Comparison of ENCODE assay signal across 13 cellular contexts in genomic region chr9:133880851-133881634, GRCh38.
DNase-seq lines count a peak whose midpoint lies in the region; ATAC-seq, FAIRE-seq and TF ChIP-seq lines count a peak whose summit lies in the region.
"Had no signal": no experiment of that assay in that cellular context is flagged by ENCODE, and none has a peak within 500 bp of the region (broad histone marks: within the 10 kb centered on the region; RNA-seq: fewer than 3 reads in every experiment).

No MANE protein-coding gene starts in this region.

- H3K27ac Mint-ChIP-seq in HFFc6, result peak overlapping the region; percentile 7; the same call in 1 of the 2 replicates
- H3K27ac Mint-ChIP-seq: activated B cell treated with CpG ODN at 0.5 μM for 24 hours had no signal

- H3K4me1 Mint-ChIP-seq in HFFc6 (ENCODE audit: low read depth), result peaks cover 18% of the 10 kb centered on the region; the same call in 1 of the 2 replicates

- H3K9me2 ChIP-seq in PC-9 (ENCODE audit: insufficient read depth), result no peaks in the 10 kb centered on the region

- H4K20me1 ChIP-seq in PC-9 (ENCODE audit: insufficient read depth), result no peaks in the 10 kb centered on the region

- H3K4me2 ChIP-seq in PC-9, result no peak overlapping the region

- H2AFZ ChIP-seq in PC-9, result no peak overlapping the region

- H3K27me3 Mint-ChIP-seq in HFFc6 (ENCODE audit: insufficient read depth), result no peaks in the 10 kb centered on the region; the same call in none of the 2 replicates
- H3K27me3 Mint-ChIP-seq: activated B cell treated with CpG ODN at 0.5 μM for 24 hours, IgD-negative memory B cell had no signal

- FAIRE-seq in pancreas (lab: Jason Lieb, UNC), result no peak
- FAIRE-seq: D721Med had no signal

- POLR2A ChIA-PET in PC-9 (lab: Charles Lee; ENCODE audit: unreplicated experiment), result interaction anchor here (0.6 kb wide), 1 partner anchor 337 kb away, joined by 3 read pairs; no protein-coding TSS in a partner anchor

- intact Hi-C loops in PC-9 (cut with micrococcal nuclease; ENCODE audit: unreplicated experiment) (loop anchor here (1.0 kb wide), 1 partner anchor 8 kb away; no protein-coding TSS in a partner anchor), pancreas (cut with DNase I) (no loop called here)

- H3K36me3 Mint-ChIP-seq in HFFc6 (ENCODE audit: low read depth), result no peaks in the 10 kb centered on the region

- no peaks in the 10 kb centered on the region for H3K36me3 ChIP-seq in PC-9 (ENCODE audit: low read depth)
- no peaks in the 10 kb centered on the region for H3K36me3 ChIP-seq in esophagus (ENCODE audit: control insufficient read depth in 2 of 2, insufficient read depth in 2 of 2, low read length in 1 of 2)
- H3K36me3 ChIP-seq in pancreas, result no peaks in the 10 kb centered on the region

- H3K4me3 ChIP-seq in PC-9, result no peak overlapping the region
- H3K4me3 ChIP-seq in esophagus (ENCODE audit: low read depth in 1 of 2, low read length in 2 of 2), result no peak overlapping the region
- no peak overlapping the region for H3K4me3 ChIP-seq in pancreas

- ATAC-seq in pancreas (peak; percentile 12 to 35 (median 23)), HG03175 (IDR thresholded peaks at IDR 0.05; ENCODE audit: unreplicated experiment) (no peak)
- ATAC-seq: stimulated activated naive CD8-positive, alpha-beta T cell treated with anti-CD3 and anti-CD28 coated beads, Interleukin-15, Interleukin-2, amounts not matched to agents 100 U/mL and 50 U/mL, for 24 hours had no signal

- 61 to 67% methylated on average over 20 of the region's 20 CpGs for WGBS in esophagus, 2 donors
- 59 to 61% methylated on average over 20 of the region's 20 CpGs for WGBS in pancreas, 2 donors

- peaks cover 4% of the 10 kb centered on the region; the same call in 1 of the 2 replicates for H3K79me2 ChIP-seq in PC-9 (ENCODE audit: low read depth)

- no peak overlapping the region for H3K27ac ChIP-seq in PC-9
- peak overlapping the region; percentile 35 to 55 for H3K27ac ChIP-seq in esophagus (ENCODE audit: low read depth in 2 of 2, low read length in 1 of 2)
- peak overlapping the region in 3 of 4 donors; percentile 44 to 62 (median 58) for H3K27ac ChIP-seq in pancreas

- CTCF ChIA-PET in PC-9 (lab: Charles Lee), result no interaction called here

- no peak overlapping the region for H3K4me3 Mint-ChIP-seq in HFFc6
- H3K4me3 Mint-ChIP-seq: activated B cell treated with CpG ODN at 0.5 μM for 24 hours had no signal

- H3F3A ChIP-seq in PC-9 (ENCODE audit: insufficient read depth, low read depth), result peaks cover under 1% of the 10 kb centered on the region; the same call in 1 of the 2 replicates

- H3K27me3 ChIP-seq in PC-9 (ENCODE audit: insufficient read depth, low read depth) (no peaks in the 10 kb centered on the region), esophagus (ENCODE audit: control insufficient read depth in 1 of 2, insufficient read depth in 2 of 2, low read length in 2 of 2) (no peaks in the 10 kb centered on the region), pancreas (no peaks in the 10 kb centered on the region)

- no peak for DNase-seq in HFFc6
- peak; percentile 68 to 86 for DNase-seq in PC-9
- DNase-seq in pancreas, result peak in 1 of 6 donors; percentile 57
- no peak for DNase-seq in epidermal melanocyte (ENCODE audit: insufficient read length, low spot score)
- DNase-seq in SW480 (ENCODE audit: low spot score), result no peak
- DNase-seq: activated B cell treated with CpG ODN at 0.5 μM for 24 hours; NCI-H446; SHP77 treated with DMSO at 0.1 percent for 48 hours; stimulated activated naive CD8-positive, alpha-beta T cell treated with anti-CD3 and anti-CD28 coated beads, Interleukin-15, Interleukin-2, amounts not matched to agents 100 U/mL and 50 U/mL, for 24 hours had no signal

- no peaks in the 10 kb centered on the region for H3K9me3 Mint-ChIP-seq in HFFc6
- H3K9me3 Mint-ChIP-seq: activated B cell treated with CpG ODN at 0.5 μM for 24 hours, IgD-negative memory B cell had no signal

- H3K4me1 ChIP-seq in PC-9 (replicated peaks; ENCODE audit: insufficient read depth) (peaks cover 14% of the 10 kb centered on the region), esophagus (ENCODE audit: control insufficient read depth in 2 of 2, insufficient read depth in 2 of 2, low read length in 1 of 2) (peaks cover 2 to 28% of the 10 kb centered on the region in 2 donors), pancreas (peaks cover 14 to 26% (median 20%) of the 10 kb centered on the region in 3 donors)

- BruUV-seq in PC-9 (replicated peaks; lab: Mats Ljungman, UMichigan), result TSS peak; percentile 63

- TF ChIP-seq CTCF in HFFc6 (IDR thresholded peaks at IDR 0.05) (no peak), PC-9 (conservative IDR thresholded peaks at IDR 0.05) (no peak), pancreas (IDR thresholded peaks at IDR 0.05) (no peak)

- H3K9me3 ChIP-seq in PC-9 (ENCODE audit: insufficient read depth, low read depth) (no peaks in the 10 kb centered on the region), esophagus (ENCODE audit: control insufficient read depth in 2 of 2, insufficient read depth in 1 of 2, low read depth in 1 of 2, low read length in 1 of 2) (no peaks in the 10 kb centered on the region), pancreas (no peaks in the 10 kb centered on the region)

Comparison
In these comparisons a context has a peak if more than half of its experiments do, and no peak if none do; other contexts are left out.
1. DNase-seq: peak in PC-9 (2 of 2); none in HFFc6 (single experiment), epidermal melanocyte (single experiment) and SW480 (single experiment).